Comparison of ENCODE assay signal across 3 cellular contexts in the genomic region with DNA sequence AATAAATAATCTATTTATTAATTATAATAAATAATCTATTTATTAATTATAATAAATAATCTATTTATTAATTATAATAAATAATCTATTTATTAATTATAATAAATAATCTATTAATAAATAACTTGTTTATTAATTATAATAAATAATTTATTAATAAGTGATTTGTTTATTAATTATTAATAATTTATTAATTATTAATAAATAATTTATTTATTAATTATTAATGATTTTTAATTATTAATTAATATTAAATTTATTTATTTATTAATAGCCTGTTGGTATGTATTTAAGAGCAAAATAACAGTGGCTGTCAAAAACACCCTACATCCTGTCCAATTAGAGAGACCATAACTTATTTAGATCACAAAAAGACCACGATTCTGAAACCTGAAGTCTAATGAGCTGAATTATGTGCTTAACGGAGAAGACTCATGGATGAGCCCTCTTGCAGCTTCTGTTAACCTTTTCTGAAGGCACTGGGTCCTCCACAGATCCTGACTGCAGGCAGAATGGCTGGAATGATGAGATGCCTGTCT.
TF ChIP-seq lines count a peak whose summit lies in the region.

No MANE protein-coding gene starts in this region.

TF ChIP-seq in IMR-90, 13 proteins besides CTCF, POLR2A, EP300 and RAD21 (continued from another document):
- TF ChIP-seq NFE2L2 (IDR thresholded peaks at IDR 0.05; ENCODE audit: low read depth, low read length) (no peak), MAFK (IDR thresholded peaks at IDR 0.05; ENCODE audit: low read depth, low read length) (no peak), RFX5 (IDR thresholded peaks at IDR 0.05; ENCODE audit: low read depth, low read length) (no peak), RCOR1 (IDR thresholded peaks at IDR 0.05; ENCODE audit: insufficient replicate concordance, low read length) (no peak), CHD1 (IDR thresholded peaks at IDR 0.05; ENCODE audit: low read depth, low read length) (no peak), SMC3 (IDR thresholded peaks at IDR 0.05; ENCODE audit: low read depth, low read length) (no peak), BHLHE40 (IDR thresholded peaks at IDR 0.05; ENCODE audit: low read depth, low read length) (no peak), MAZ (IDR thresholded peaks at IDR 0.05; ENCODE audit: borderline replicate concordance, low read depth, low read length) (no peak), FOS (IDR thresholded peaks at IDR 0.05; ENCODE audit: low read depth, low read length) (no peak), MXI1 (IDR thresholded peaks at IDR 0.05; ENCODE audit: borderline replicate concordance, low read depth, low read length) (no peak), CEBPB (IDR thresholded peaks at IDR 0.05; ENCODE audit: low read depth, low read length) (no peak)
- TF ChIP-seq, protein P1, sequence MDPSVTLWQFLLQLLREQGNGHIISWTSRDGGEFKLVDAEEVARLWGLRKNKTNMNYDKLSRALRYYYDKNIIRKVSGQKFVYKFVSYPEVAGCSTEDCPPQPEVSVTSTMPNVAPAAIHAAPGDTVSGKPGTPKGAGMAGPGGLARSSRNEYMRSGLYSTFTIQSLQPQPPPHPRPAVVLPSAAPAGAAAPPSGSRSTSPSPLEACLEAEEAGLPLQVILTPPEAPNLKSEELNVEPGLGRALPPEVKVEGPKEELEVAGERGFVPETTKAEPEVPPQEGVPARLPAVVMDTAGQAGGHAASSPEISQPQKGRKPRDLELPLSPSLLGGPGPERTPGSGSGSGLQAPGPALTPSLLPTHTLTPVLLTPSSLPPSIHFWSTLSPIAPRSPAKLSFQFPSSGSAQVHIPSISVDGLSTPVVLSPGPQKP (IDR thresholded peaks at IDR 0.05; ENCODE audit: borderline replicate concordance, low read depth, low read length) = no peak

TF ChIP-seq in WTC11, 78 proteins besides CTCF, POLR2A, EP300 and RAD21 (continued from another document):
- TF ChIP-seq STAT6 (CRISPR knock-in tag; conservative IDR thresholded peaks at IDR 0.05; ENCODE audit: low read depth) = no peak
- TF ChIP-seq HMGA2 (CRISPR knock-in tag; IDR thresholded peaks at IDR 0.05) = peak; percentile 99

TF ChIP-seq in HEK293T, 16 proteins besides CTCF, POLR2A, EP300 and RAD21 (continued from another document):
- no peak for TF ChIP-seq NFRKB (IDR thresholded peaks at IDR 0.05)
- TF ChIP-seq BHLHE40 (IDR thresholded peaks at IDR 0.05; ENCODE audit: borderline replicate concordance) = no peak
- TF ChIP-seq CTBP1 (IDR thresholded peaks at IDR 0.05; ENCODE audit: borderline replicate concordance) = no peak
- no peak for TF ChIP-seq L3MBTL2 (conservative IDR thresholded peaks at IDR 0.05)
- TF ChIP-seq FOXA1 (IDR thresholded peaks at IDR 0.05) = no peak
- no peak for TF ChIP-seq LEF1 (IDR thresholded peaks at IDR 0.05; ENCODE audit: borderline replicate concordance)
- TF ChIP-seq TARDBP (IDR thresholded peaks at IDR 0.05) = no peak
- TF ChIP-seq ARNT (IDR thresholded peaks at IDR 0.05) = no peak
- no peak for TF ChIP-seq ZNF384 (IDR thresholded peaks at IDR 0.05)
- TF ChIP-seq FOXM1 (IDR thresholded peaks at IDR 0.05; ENCODE audit: borderline replicate concordance) = no peak
- TF ChIP-seq SUZ12 (IDR thresholded peaks at IDR 0.05) = no peak
